11 cellular contexts compared by ENCODE assay signal in genomic region chr16:11183035-11183812, GRCh38.
DNase-seq lines count a peak whose midpoint lies in the region; ATAC-seq and TF ChIP-seq lines count a peak whose summit lies in the region.
"Had no signal": no experiment of that assay in that cellular context is flagged by ENCODE, and none has a peak within 500 bp of the region (broad histone marks: within the 10 kb centered on the region; RNA-seq: fewer than 3 reads in every experiment).

No MANE protein-coding gene starts in this region.

- ATAC-seq in GM18517 (IDR thresholded peaks at IDR 0.05; ENCODE audit: unreplicated experiment) (peak; percentile 46), GM21447 (IDR thresholded peaks at IDR 0.05; ENCODE audit: unreplicated experiment) (peak; percentile 58), HG03439 (IDR thresholded peaks at IDR 0.05; ENCODE audit: unreplicated experiment) (peak; percentile 51), memory B cell (ENCODE audit: low read depth) (peak; percentile 75)
- ATAC-seq in CD4-positive, alpha-beta T cell (ENCODE audit: poor library complexity) = no peak
- ATAC-seq: gastroesophageal sphincter had no signal

- H3K27ac Mint-ChIP-seq in memory B cell = peak overlapping the region; percentile 79
- H3K27ac Mint-ChIP-seq in CD4-positive, alpha-beta T cell = no peak overlapping the region

- no peaks in the 10 kb centered on the region for H4K20me1 ChIP-seq in SK-N-SH (ENCODE audit: insufficient read depth)

- 95% methylated on average over 17 of the region's 25 CpGs for WGBS in SK-N-SH (ENCODE audit: low lambda C conversion rate)

- H3K9me3 ChIP-seq in CD4-positive, alpha-beta T cell (ENCODE audit: control insufficient read depth, low read length) = no peaks in the 10 kb centered on the region
- no peaks in the 10 kb centered on the region for H3K9me3 ChIP-seq in SK-N-SH
- H3K9me3 ChIP-seq: gastroesophageal sphincter, spleen had no signal

- peaks cover 12% of the 10 kb centered on the region for H3K4me1 Mint-ChIP-seq in memory B cell
- H3K4me1 Mint-ChIP-seq in CD4-positive, alpha-beta T cell (ENCODE audit: low read depth) = no peaks in the 10 kb centered on the region

- H3K9me3 Mint-ChIP-seq in memory B cell = no peaks in the 10 kb centered on the region
- no peaks in the 10 kb centered on the region for H3K9me3 Mint-ChIP-seq in CD4-positive, alpha-beta T cell

- no peak overlapping the region for H3K27ac ChIP-seq in CD4-positive, alpha-beta T cell (ENCODE audit: low read depth, low read length)
- no peak overlapping the region for H3K27ac ChIP-seq in SK-N-SH (ENCODE audit: low read depth in 2 of 2, low read length in 1 of 2)
- H3K27ac ChIP-seq: gastroesophageal sphincter had no signal

- H3F3A ChIP-seq in SK-N-SH (replicated peaks; ENCODE audit: insufficient read depth) = no peaks in the 10 kb centered on the region

- H3K79me2 ChIP-seq in SK-N-SH (ENCODE audit: insufficient read depth) = no peaks in the 10 kb centered on the region

- no peak for TF ChIP-seq RAD21 in SK-N-SH (IDR thresholded peaks at IDR 0.05; ENCODE audit: low read length)

- CTCF ChIA-PET in CD4-positive, alpha-beta T cell (lab: Charles Lee) = no interaction called here
- CTCF ChIA-PET in SK-N-SH (lab: Yijun Ruan, JAX) = interaction anchor here (0.8 to 2.1 kb wide), 5 partner anchors 35 to 229 kb away, joined by 3 to 4 read pairs (median 3); partner anchors contain the start of gene SOCS1

- H3K36me3 ChIP-seq in SK-N-SH (replicated peaks in 1 of 2; ENCODE audit: control insufficient read depth in 1 of 2, insufficient read depth in 2 of 2, low read length in 1 of 2) = peaks cover 0 to 10% of the 10 kb centered on the region in 2 experiments

- peaks cover 16% of the 10 kb centered on the region for H3K36me3 Mint-ChIP-seq in memory B cell
- H3K36me3 Mint-ChIP-seq in CD4-positive, alpha-beta T cell (ENCODE audit: low read depth) = peaks cover 19% of the 10 kb centered on the region

- TF ChIP-seq EP300 in SK-N-SH (IDR thresholded peaks at IDR 0.05; ENCODE audit: borderline replicate concordance in 1 of 2, low read depth in 1 of 2, low read length in 1 of 2) = no peak

- H3K4me3 ChIP-seq in SK-N-SH (ENCODE audit: low read depth in 2 of 2, low read length in 1 of 2) = no peak overlapping the region
- H3K4me3 ChIP-seq: gastroesophageal sphincter, spleen had no signal

- H3K27me3 Mint-ChIP-seq in memory B cell = no peaks in the 10 kb centered on the region
- H3K27me3 Mint-ChIP-seq in CD4-positive, alpha-beta T cell = no peaks in the 10 kb centered on the region

- DNase-seq in memory B cell (ENCODE audit: low spot score in 2 of 2) (peak; percentile 33 to 39), SK-N-SH (no peak)
- DNase-seq in CD4-positive, alpha-beta T cell = no peak
- no peak for DNase-seq in activated CD8-positive, alpha-beta memory T cell treated with anti-CD3 and anti-CD28 coated beads, Interleukin-2, amount 50 U/mL, for 4 hours
- no peak for DNase-seq in effector CD8-positive, alpha-beta T cell (lab: John Stamatoyannopoulos, UW)
- DNase-seq: MV-4-11, spleen had no signal

- peaks cover 0 to 6% of the 10 kb centered on the region in 2 experiments; a peak in 1 of 4 replicates for H3K4me1 ChIP-seq in SK-N-SH (ENCODE audit: control insufficient read depth in 1 of 2, insufficient read depth in 2 of 2, low read depth in 1 of 2, low read length in 1 of 2)

- TF ChIP-seq CTCF in CD4-positive, alpha-beta T cell (IDR thresholded peaks at IDR 0.05) = no peak
- no peak for TF ChIP-seq CTCF in SK-N-SH (IDR thresholded peaks at IDR 0.05)

- POLR2A ChIA-PET in CD4-positive, alpha-beta T cell (lab: Charles Lee) = no interaction called here
- POLR2A ChIA-PET in SK-N-SH (lab: Yijun Ruan, JAX) = no interaction called here

- H3K4me2 ChIP-seq in SK-N-SH = no peak overlapping the region

- no peak overlapping the region for H3K9ac ChIP-seq in SK-N-SH

- H3K9me2 ChIP-seq in SK-N-SH = no peaks in the 10 kb centered on the region

- intact Hi-C loops in CD4-positive, alpha-beta T cell (cut with DNase I, micrococcal nuclease) = no loop called here

- H3K27me3 ChIP-seq in CD4-positive, alpha-beta T cell (ENCODE audit: control insufficient read depth, insufficient read depth, low read length) = no peaks in the 10 kb centered on the region
- H3K27me3 ChIP-seq in SK-N-SH (ENCODE audit: insufficient read depth) = no peaks in the 10 kb centered on the region
- H3K27me3 ChIP-seq: gastroesophageal sphincter, spleen had no signal

- no peak overlapping the region for H3K4me3 Mint-ChIP-seq in memory B cell
- no peak overlapping the region for H3K4me3 Mint-ChIP-seq in CD4-positive, alpha-beta T cell

- no peak overlapping the region for H2AFZ ChIP-seq in SK-N-SH (ENCODE audit: low read depth)

TF ChIP-seq in SK-N-SH, 30 proteins besides CTCF, POLR2A, EP300 and RAD21:
- TF ChIP-seq RCOR1 (IDR thresholded peaks at IDR 0.05; ENCODE audit: low read length) (no peak), SMC3 (IDR thresholded peaks at IDR 0.05; ENCODE audit: low read depth, low read length) (no peak), FOSL2 (IDR thresholded peaks at IDR 0.05; ENCODE audit: borderline replicate concordance, low read depth) (no peak), ZBTB33 (IDR thresholded peaks at IDR 0.05; ENCODE audit: borderline replicate concordance, low read depth) (no peak), RXRA (IDR thresholded peaks at IDR 0.05; ENCODE audit: borderline replicate concordance, low read depth) (no peak)

Comparison
In these comparisons a context has a peak if more than half of its experiments do, and no peak if none do; other contexts are left out.
1. DNase-seq: peak in memory B cell (2 of 2); none in CD4-positive, alpha-beta T cell (0 of 10), SK-N-SH (single experiment), activated CD8-positive, alpha-beta memory T cell treated with anti-CD3 and anti-CD28 coated beads, Interleukin-2, amount 50 U/mL, for 4 hours (single experiment) and effector CD8-positive, alpha-beta T cell (single experiment).